In genomic region chr1:150620919-150621318, GRCh38 we compare ENCODE assay signal across 12 cellular contexts. TPM values are rescaled to one million over a fixed set of nuclear protein-coding genes. Genes with fewer than 3 reads are reported as not detected.
A peak's percentile ranks its signal among the peaks of the same experiment; 100 is the strongest.
DNase-seq lines count a peak whose midpoint lies in the region; ATAC-seq and TF ChIP-seq lines count a peak whose summit lies in the region.
"Had no signal": no experiment of that assay in that cellular context is flagged by ENCODE, and none has a peak within 500 bp of the region (broad histone marks: within the 10 kb centered on the region; RNA-seq: fewer than 3 reads in every experiment).

No MANE protein-coding gene starts in this region.

- H3K36me3 ChIP-seq in right atrium auricular region (peaks cover 48% of the 10 kb centered on the region), brain microvascular endothelial cell (replicated peaks) (peaks cover 26% of the 10 kb centered on the region), urinary bladder (ENCODE audit: insufficient read depth) (peaks cover 3% of the 10 kb centered on the region)

- H3K27ac ChIP-seq in right atrium auricular region, result peak overlapping the region; percentile 65 to 72
- H3K27ac ChIP-seq in brain microvascular endothelial cell, result peak overlapping the region; percentile 45
- peak overlapping the region; percentile 50 for H3K27ac ChIP-seq in urinary bladder (ENCODE audit: low read depth)

- peak overlapping the region in 2 of 8 donors; percentile 25 to 32 for H3K4me3 Mint-ChIP-seq in naive B cell
- H3K4me3 Mint-ChIP-seq: activated CD4-positive, alpha-beta T cell treated with anti-CD3 and anti-CD28 coated beads, Interleukin-2, amount 10 ng/mL, durations not matched to agents 7 days and 5 days had no signal

- H3K9me3 ChIP-seq in right atrium auricular region, result no peaks in the 10 kb centered on the region

- H3K4me1 Mint-ChIP-seq in naive B cell, result peaks cover 23 to 34% (median 32%) of the 10 kb centered on the region in 3 donors

- ATAC-seq in left cardiac atrium, result no peak
- no peak for ATAC-seq in naive B cell (ENCODE audit: low read depth in 2 of 2)
- no peak for ATAC-seq in GM18498 (IDR thresholded peaks at IDR 0.05; ENCODE audit: unreplicated experiment)
- no peak for ATAC-seq in GM18907 (IDR thresholded peaks at IDR 0.05; ENCODE audit: unreplicated experiment)

- intact Hi-C loops in left cardiac atrium (cut with DNase I), result loop anchor here in 1 of 2 donors (5.0 kb wide), 1 partner anchor 44 kb away; the partner anchor contains the start of gene MCL1

- no peak for DNase-seq in right atrium auricular region (ENCODE audit: low spot score)
- no peak for DNase-seq in left cardiac atrium
- DNase-seq in brain microvascular endothelial cell, result no peak
- DNase-seq in naive B cell, result no peak
- no peak for DNase-seq in globus pallidus (ENCODE audit: low spot score)
- DNase-seq: GOT3, islet precursor cell had no signal

- H3K36me3 Mint-ChIP-seq in naive B cell, result peaks cover 25 to 30% of the 10 kb centered on the region in 2 donors

- H3K4me1 ChIP-seq in right atrium auricular region, result peaks cover 0 to 47% of the 10 kb centered on the region in 2 donors
- no peaks in the 10 kb centered on the region for H3K4me1 ChIP-seq in urinary bladder (ENCODE audit: insufficient read depth)

- WGBS in urinary bladder, result 96% methylated on average over 2 of the region's 2 CpGs

- in situ Hi-C loops in brain microvascular endothelial cell (cut with HindIII; ENCODE audit: low pct_ligation_motif_present, low sequenced_read_pairs), result no loop called here

- no peak overlapping the region for H3K4me3 ChIP-seq in right atrium auricular region
- no peak overlapping the region for H3K4me3 ChIP-seq in brain microvascular endothelial cell (ENCODE audit: low read depth, low read length)
- no peak overlapping the region for H3K4me3 ChIP-seq in urinary bladder (ENCODE audit: low read depth, low read length)

- H3K27ac Mint-ChIP-seq in naive B cell, result peak overlapping the region; percentile 54 to 94 (median 75)
- H3K27ac Mint-ChIP-seq: progenitor cell of endocrine pancreas had no signal

- no peaks in the 10 kb centered on the region for H3K27me3 ChIP-seq in right atrium auricular region
- H3K27me3 ChIP-seq in brain microvascular endothelial cell (replicated peaks), result no peaks in the 10 kb centered on the region

- no peaks in the 10 kb centered on the region for H3K27me3 Mint-ChIP-seq in naive B cell
- H3K27me3 Mint-ChIP-seq: activated CD4-positive, alpha-beta T cell treated with anti-CD3 and anti-CD28 coated beads, Interleukin-2, amount 10 ng/mL, durations not matched to agents 7 days and 5 days; progenitor cell of endocrine pancreas had no signal

- no peak for TF ChIP-seq CTCF in right atrium auricular region (IDR thresholded peaks at IDR 0.05)
- no peak for TF ChIP-seq CTCF in brain microvascular endothelial cell (IDR thresholded peaks at IDR 0.05; ENCODE audit: low read depth, low read length, missing control alignments)

- no peaks in the 10 kb centered on the region for H3K9me3 Mint-ChIP-seq in naive B cell
- H3K9me3 Mint-ChIP-seq: activated CD4-positive, alpha-beta T cell treated with anti-CD3 and anti-CD28 coated beads, Interleukin-2, amount 10 ng/mL, durations not matched to agents 7 days and 5 days had no signal

RNA-seq across cellular contexts. Expression of gene ENSA, which starts 8.5 kb away (rescaled TPM):
- total RNA-seq in right atrium auricular region (100 to 1,000 TPM in 1 of 2 donors, 10 to 100 TPM in 1; 81.7 to 139 TPM), left cardiac atrium (100 to 1,000 TPM; 115 to 125 TPM), urinary bladder (107 TPM)
- polyA plus RNA-seq in naive B cell (ENCODE audit: low read depth in 6 of 6) (10 to 100 TPM; 57.1 to 85.2 (median 72.9) TPM), urinary bladder (152 TPM)

RNA-seq across cellular contexts. Expression of gene MCL1, which starts 41.5 kb away (rescaled TPM):
- total RNA-seq in right atrium auricular region (100 to 1,000 TPM in 1 of 2 donors, 10 to 100 TPM in 1; 96.7 to 146 TPM), left cardiac atrium (100 to 1,000 TPM; 103 to 146 TPM), urinary bladder (160 TPM)
- polyA plus RNA-seq in naive B cell (ENCODE audit: low read depth in 6 of 6) (100 to 1,000 TPM in 2 of 6 donors, 10 to 100 TPM in 4; 44.8 to 110 (median 95.1) TPM), urinary bladder (225 TPM)
